1 cellular context compared by ENCODE assay signal in the genomic region with DNA sequence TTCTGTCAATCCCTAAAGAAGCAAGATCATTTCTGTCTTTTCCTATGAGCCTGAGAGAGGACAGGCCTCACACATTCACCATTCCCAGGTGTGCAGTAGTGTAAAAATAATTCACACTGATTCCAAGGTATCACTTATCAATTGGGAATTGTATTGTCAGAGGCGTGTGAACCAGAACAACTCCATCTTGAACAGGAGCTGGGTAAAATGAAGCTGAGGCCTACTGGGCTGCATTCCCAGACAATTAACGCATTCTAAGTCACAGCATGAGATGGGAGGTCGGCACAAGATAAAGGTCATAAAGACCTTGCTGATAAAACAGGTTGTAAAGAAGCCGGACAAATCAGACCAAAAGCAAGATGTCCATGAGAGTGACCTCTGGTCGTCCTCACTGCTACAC.
A peak's percentile ranks its signal among the peaks of the same experiment; 100 is the strongest.
TF ChIP-seq lines count a peak whose summit lies in the region.

No MANE protein-coding gene starts in this region.

TF ChIP-seq in K562, 482 proteins besides CTCF, POLR2A, EP300 and RAD21 (continued from another document and continues in another):
- TF ChIP-seq, protein P1, sequence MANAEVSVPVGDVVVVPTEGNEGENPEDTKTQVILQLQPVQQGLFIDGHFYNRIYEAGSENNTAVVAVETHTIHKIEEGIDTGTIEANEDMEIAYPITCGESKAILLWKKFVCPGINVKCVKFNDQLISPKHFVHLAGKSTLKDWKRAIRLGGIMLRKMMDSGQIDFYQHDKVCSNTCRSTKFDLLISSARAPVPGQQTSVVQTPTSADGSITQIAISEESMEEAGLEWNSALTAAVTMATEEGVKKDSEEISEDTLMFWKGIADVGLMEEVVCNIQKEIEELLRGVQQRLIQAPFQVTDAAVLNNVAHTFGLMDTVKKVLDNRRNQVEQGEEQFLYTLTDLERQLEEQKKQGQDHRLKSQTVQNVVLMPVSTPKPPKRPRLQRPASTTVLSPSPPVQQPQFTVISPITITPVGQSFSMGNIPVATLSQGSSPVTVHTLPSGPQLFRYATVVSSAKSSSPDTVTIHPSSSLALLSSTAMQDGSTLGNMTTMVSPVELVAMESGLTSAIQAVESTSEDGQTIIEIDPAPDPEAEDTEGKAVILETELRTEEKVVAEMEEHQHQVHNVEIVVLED (CRISPR knock-in tag; IDR thresholded peaks at IDR 0.05), result peak; percentile 48; the same call in 1 of the 2 replicates
- TF ChIP-seq TAF1 (IDR thresholded peaks at IDR 0.05; ENCODE audit: control insufficient read depth, extremely low read depth, insufficient read depth, low read length, severe bottlenecking) (no peak), ZSCAN29 (IDR thresholded peaks at IDR 0.05) (no peak), KLF6 (CRISPR knock-in tag; IDR thresholded peaks at IDR 0.05; ENCODE audit: borderline replicate concordance) (peak; percentile 49; the same call in 1 of the 2 replicates), NFE2 (IDR thresholded peaks at IDR 0.05; ENCODE audit: low read depth) (no peak), MXI1 (IDR thresholded peaks at IDR 0.05; ENCODE audit: low read depth, low read length) (no peak), FOXK1 (CRISPR knock-in tag; IDR thresholded peaks at IDR 0.05; ENCODE audit: borderline replicate concordance) (no peak), NCOA2 (IDR thresholded peaks at IDR 0.05; ENCODE audit: partially characterized antibody in 2 of 2) (no peak), SAP30 (IDR thresholded peaks at IDR 0.05; ENCODE audit: borderline replicate concordance, insufficient read depth, low read depth, low read length, poor library complexity, severe bottlenecking) (no peak), ZNF583 (CRISPR knock-in tag; IDR thresholded peaks at IDR 0.05) (peak; percentile 42; the same call in 1 of the 2 replicates), TCF7L2 (IDR thresholded peaks at IDR 0.05; ENCODE audit: low read depth, low read length) (no peak), BRCA1 (IDR thresholded peaks at IDR 0.05) (no peak), BRCA1 (CRISPR knock-in tag; IDR thresholded peaks at IDR 0.05) (no peak), U2AF2 (optimal IDR thresholded peaks at IDR 0.05; ENCODE audit: low read depth, low read length) (no peak), MCM2 (IDR thresholded peaks at IDR 0.05; ENCODE audit: low read depth) (no peak), MTF1 (CRISPR knock-in tag; IDR thresholded peaks at IDR 0.05; ENCODE audit: borderline replicate concordance) (no peak), KHSRP (IDR thresholded peaks at IDR 0.05) (no peak), HSF4 (CRISPR knock-in tag; IDR thresholded peaks at IDR 0.05; ENCODE audit: borderline replicate concordance) (no peak), TCF3 (CRISPR knock-in tag; IDR thresholded peaks at IDR 0.05) (no peak), ZNF766 (CRISPR knock-in tag; conservative IDR thresholded peaks at IDR 0.05) (peak; percentile 70; the same call in 1 of the 2 replicates), NBN (IDR thresholded peaks at IDR 0.05; ENCODE audit: low read depth) (no peak), ARID1B (IDR thresholded peaks at IDR 0.05) (no peak), FOXK2 (conservative IDR thresholded peaks at IDR 0.05 in 1 of 2, IDR thresholded peaks at IDR 0.05 in 1 of 2; ENCODE audit: low read depth in 2 of 2) (no peak), ZNF282 (CRISPR knock-in tag; IDR thresholded peaks at IDR 0.05) (no peak), NFIC (IDR thresholded peaks at IDR 0.05) (no peak), ZKSCAN3 (CRISPR knock-in tag; IDR thresholded peaks at IDR 0.05) (no peak), SMARCC2 (IDR thresholded peaks at IDR 0.05; ENCODE audit: low read depth) (no peak), ZNF239 (CRISPR knock-in tag; IDR thresholded peaks at IDR 0.05) (peak; percentile 73; the same call in 1 of the 2 replicates), ZNF57 (CRISPR knock-in tag; IDR thresholded peaks at IDR 0.05) (no peak), ZFP30 (CRISPR knock-in tag; IDR thresholded peaks at IDR 0.05; ENCODE audit: borderline replicate concordance) (no peak), CBFA2T2 (conservative IDR thresholded peaks at IDR 0.05) (no peak), DIDO1 (tag; IDR thresholded peaks at IDR 0.05; ENCODE audit: low read depth) (no peak), ZNF175 (CRISPR knock-in tag; IDR thresholded peaks at IDR 0.05; ENCODE audit: low read depth) (peak; percentile 73; the same call in 1 of the 2 replicates), ZEB2 (IDR thresholded peaks at IDR 0.05) (no peak), SIX5 (IDR thresholded peaks at IDR 0.05; ENCODE audit: borderline replicate concordance in 1 of 2, insufficient read depth in 1 of 2, low read depth in 1 of 2, low read length in 2 of 2) (no peak), RBM15 (IDR thresholded peaks at IDR 0.05; ENCODE audit: insufficient read depth, low read length) (no peak)
- TF ChIP-seq, protein P2, sequence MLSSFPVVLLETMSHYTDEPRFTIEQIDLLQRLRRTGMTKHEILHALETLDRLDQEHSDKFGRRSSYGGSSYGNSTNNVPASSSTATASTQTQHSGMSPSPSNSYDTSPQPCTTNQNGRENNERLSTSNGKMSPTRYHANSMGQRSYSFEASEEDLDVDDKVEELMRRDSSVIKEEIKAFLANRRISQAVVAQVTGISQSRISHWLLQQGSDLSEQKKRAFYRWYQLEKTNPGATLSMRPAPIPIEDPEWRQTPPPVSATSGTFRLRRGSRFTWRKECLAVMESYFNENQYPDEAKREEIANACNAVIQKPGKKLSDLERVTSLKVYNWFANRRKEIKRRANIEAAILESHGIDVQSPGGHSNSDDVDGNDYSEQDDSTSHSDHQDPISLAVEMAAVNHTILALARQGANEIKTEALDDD (IDR thresholded peaks at IDR 0.05), result no peak
- TF ChIP-seq, protein P3, sequence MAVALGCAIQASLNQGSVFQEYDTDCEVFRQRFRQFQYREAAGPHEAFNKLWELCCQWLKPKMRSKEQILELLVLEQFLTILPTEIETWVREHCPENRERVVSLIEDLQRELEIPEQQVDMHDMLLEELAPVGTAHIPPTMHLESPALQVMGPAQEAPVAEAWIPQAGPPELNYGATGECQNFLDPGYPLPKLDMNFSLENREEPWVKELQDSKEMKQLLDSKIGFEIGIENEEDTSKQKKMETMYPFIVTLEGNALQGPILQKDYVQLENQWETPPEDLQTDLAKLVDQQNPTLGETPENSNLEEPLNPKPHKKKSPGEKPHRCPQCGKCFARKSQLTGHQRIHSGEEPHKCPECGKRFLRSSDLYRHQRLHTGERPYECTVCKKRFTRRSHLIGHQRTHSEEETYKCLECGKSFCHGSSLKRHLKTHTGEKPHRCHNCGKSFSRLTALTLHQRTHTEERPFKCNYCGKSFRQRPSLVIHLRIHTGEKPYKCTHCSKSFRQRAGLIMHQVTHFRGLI (CRISPR knock-in tag; IDR thresholded peaks at IDR 0.05), result peak; percentile 82
- TF ChIP-seq, protein P4, sequence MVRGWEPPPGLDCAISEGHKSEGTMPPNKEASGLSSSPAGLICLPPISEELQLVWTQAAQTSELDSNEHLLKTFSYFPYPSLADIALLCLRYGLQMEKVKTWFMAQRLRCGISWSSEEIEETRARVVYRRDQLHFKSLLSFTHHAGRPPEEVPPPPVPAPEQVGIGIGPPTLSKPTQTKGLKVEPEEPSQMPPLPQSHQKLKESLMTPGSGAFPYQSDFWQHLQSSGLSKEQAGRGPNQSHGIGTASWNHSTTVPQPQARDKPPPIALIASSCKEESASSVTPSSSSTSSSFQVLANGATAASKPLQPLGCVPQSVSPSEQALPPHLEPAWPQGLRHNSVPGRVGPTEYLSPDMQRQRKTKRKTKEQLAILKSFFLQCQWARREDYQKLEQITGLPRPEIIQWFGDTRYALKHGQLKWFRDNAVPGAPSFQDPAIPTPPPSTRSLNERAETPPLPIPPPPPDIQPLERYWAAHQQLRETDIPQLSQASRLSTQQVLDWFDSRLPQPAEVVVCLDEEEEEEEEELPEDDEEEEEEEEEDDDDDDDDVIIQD (CRISPR knock-in tag; IDR thresholded peaks at IDR 0.05), result no peak
- TF ChIP-seq, protein P5, sequence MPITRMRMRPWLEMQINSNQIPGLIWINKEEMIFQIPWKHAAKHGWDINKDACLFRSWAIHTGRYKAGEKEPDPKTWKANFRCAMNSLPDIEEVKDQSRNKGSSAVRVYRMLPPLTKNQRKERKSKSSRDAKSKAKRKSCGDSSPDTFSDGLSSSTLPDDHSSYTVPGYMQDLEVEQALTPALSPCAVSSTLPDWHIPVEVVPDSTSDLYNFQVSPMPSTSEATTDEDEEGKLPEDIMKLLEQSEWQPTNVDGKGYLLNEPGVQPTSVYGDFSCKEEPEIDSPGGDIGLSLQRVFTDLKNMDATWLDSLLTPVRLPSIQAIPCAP (CRISPR knock-in tag; IDR thresholded peaks at IDR 0.05; ENCODE audit: borderline replicate concordance), result no peak
- TF ChIP-seq, protein P6, sequence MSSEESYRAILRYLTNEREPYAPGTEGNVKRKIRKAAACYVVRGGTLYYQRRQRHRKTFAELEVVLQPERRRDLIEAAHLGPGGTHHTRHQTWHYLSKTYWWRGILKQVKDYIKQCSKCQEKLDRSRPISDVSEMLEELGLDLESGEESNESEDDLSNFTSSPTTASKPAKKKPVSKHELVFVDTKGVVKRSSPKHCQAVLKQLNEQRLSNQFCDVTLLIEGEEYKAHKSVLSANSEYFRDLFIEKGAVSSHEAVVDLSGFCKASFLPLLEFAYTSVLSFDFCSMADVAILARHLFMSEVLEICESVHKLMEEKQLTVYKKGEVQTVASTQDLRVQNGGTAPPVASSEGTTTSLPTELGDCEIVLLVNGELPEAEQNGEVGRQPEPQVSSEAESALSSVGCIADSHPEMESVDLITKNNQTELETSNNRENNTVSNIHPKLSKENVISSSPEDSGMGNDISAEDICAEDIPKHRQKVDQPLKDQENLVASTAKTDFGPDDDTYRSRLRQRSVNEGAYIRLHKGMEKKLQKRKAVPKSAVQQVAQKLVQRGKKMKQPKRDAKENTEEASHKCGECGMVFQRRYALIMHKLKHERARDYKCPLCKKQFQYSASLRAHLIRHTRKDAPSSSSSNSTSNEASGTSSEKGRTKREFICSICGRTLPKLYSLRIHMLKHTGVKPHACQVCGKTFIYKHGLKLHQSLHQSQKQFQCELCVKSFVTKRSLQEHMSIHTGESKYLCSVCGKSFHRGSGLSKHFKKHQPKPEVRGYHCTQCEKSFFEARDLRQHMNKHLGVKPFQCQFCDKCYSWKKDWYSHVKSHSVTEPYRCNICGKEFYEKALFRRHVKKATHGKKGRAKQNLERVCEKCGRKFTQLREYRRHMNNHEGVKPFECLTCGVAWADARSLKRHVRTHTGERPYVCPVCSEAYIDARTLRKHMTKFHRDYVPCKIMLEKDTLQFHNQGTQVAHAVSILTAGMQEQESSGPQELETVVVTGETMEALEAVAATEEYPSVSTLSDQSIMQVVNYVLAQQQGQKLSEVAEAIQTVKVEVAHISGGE (CRISPR knock-in tag; IDR thresholded peaks at IDR 0.05), result no peak
- TF ChIP-seq, protein P7, sequence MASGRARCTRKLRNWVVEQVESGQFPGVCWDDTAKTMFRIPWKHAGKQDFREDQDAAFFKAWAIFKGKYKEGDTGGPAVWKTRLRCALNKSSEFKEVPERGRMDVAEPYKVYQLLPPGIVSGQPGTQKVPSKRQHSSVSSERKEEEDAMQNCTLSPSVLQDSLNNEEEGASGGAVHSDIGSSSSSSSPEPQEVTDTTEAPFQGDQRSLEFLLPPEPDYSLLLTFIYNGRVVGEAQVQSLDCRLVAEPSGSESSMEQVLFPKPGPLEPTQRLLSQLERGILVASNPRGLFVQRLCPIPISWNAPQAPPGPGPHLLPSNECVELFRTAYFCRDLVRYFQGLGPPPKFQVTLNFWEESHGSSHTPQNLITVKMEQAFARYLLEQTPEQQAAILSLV (tag; IDR thresholded peaks at IDR 0.05), result peak; percentile 7; the same call in 1 of the 2 replicates
- TF ChIP-seq, protein P8, sequence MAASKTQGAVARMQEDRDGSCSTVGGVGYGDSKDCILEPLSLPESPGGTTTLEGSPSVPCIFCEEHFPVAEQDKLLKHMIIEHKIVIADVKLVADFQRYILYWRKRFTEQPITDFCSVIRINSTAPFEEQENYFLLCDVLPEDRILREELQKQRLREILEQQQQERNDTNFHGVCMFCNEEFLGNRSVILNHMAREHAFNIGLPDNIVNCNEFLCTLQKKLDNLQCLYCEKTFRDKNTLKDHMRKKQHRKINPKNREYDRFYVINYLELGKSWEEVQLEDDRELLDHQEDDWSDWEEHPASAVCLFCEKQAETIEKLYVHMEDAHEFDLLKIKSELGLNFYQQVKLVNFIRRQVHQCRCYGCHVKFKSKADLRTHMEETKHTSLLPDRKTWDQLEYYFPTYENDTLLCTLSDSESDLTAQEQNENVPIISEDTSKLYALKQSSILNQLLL (CRISPR knock-in tag; IDR thresholded peaks at IDR 0.05; ENCODE audit: borderline replicate concordance), result no peak
- TF ChIP-seq, protein P9, sequence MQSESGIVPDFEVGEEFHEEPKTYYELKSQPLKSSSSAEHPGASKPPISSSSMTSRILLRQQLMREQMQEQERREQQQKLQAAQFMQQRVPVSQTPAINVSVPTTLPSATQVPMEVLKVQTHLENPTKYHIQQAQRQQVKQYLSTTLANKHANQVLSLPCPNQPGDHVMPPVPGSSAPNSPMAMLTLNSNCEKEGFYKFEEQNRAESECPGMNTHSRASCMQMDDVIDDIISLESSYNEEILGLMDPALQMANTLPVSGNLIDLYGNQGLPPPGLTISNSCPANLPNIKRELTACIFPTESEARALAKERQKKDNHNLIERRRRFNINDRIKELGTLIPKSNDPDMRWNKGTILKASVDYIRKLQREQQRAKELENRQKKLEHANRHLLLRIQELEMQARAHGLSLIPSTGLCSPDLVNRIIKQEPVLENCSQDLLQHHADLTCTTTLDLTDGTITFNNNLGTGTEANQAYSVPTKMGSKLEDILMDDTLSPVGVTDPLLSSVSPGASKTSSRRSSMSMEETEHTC (IDR thresholded peaks at IDR 0.05), result no peak
- TF ChIP-seq, protein P10, sequence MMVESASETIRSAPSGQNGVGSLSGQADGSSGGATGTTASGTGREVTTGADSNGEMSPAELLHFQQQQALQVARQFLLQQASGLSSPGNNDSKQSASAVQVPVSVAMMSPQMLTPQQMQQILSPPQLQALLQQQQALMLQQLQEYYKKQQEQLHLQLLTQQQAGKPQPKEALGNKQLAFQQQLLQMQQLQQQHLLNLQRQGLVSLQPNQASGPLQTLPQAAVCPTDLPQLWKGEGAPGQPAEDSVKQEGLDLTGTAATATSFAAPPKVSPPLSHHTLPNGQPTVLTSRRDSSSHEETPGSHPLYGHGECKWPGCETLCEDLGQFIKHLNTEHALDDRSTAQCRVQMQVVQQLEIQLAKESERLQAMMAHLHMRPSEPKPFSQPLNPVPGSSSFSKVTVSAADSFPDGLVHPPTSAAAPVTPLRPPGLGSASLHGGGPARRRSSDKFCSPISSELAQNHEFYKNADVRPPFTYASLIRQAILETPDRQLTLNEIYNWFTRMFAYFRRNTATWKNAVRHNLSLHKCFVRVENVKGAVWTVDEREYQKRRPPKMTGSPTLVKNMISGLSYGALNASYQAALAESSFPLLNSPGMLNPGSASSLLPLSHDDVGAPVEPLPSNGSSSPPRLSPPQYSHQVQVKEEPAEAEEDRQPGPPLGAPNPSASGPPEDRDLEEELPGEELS (CRISPR knock-in tag; IDR thresholded peaks at IDR 0.05; ENCODE audit: borderline replicate concordance), result no peak
- TF ChIP-seq, protein P11, sequence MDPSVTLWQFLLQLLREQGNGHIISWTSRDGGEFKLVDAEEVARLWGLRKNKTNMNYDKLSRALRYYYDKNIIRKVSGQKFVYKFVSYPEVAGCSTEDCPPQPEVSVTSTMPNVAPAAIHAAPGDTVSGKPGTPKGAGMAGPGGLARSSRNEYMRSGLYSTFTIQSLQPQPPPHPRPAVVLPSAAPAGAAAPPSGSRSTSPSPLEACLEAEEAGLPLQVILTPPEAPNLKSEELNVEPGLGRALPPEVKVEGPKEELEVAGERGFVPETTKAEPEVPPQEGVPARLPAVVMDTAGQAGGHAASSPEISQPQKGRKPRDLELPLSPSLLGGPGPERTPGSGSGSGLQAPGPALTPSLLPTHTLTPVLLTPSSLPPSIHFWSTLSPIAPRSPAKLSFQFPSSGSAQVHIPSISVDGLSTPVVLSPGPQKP (CRISPR knock-in tag; IDR thresholded peaks at IDR 0.05), result no peak
